27 cellular contexts compared by ENCODE assay signal in the genomic region with DNA sequence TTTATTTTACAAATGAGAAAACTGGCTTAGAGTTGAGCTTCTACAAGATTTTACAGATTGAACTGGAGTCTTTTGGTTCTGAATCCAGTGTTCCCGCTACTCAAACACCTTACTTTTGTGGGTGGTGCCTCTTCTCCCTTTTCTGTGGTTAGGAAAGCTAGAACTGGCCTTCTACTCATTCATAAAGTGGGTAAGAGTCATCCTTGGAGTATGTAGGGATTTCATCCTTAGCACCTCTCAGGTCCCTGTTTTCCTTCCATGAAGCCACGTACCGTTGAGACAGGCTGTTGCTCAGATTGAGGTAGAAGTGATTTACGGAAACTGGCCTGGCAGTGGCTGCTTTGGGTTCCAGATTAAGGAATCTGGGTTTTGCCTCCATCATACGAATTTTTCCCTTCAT. TPM values are rescaled to one million over a fixed set of nuclear protein-coding genes. Genes with fewer than 3 reads are reported as not detected.
A peak's percentile ranks its signal among the peaks of the same experiment; 100 is the strongest.
DNase-seq lines count a peak whose midpoint lies in the region; ATAC-seq and TF ChIP-seq lines count a peak whose summit lies in the region.
"Had no signal": no experiment of that assay in that cellular context is flagged by ENCODE, and none has a peak within 500 bp of the region (broad histone marks: within the 10 kb centered on the region; RNA-seq: fewer than 3 reads in every experiment).

No MANE protein-coding gene starts in this region.

- H3K79me1 ChIP-seq in IMR-90 (ENCODE audit: low read depth in 1 of 2, low read length in 2 of 2) (peaks cover 50 to 90% of the 10 kb centered on the region in 2 experiments), mesenchymal stem cell (replicated peaks; ENCODE audit: low read length, poor library complexity, severe bottlenecking) (peaks cover 29% of the 10 kb centered on the region)

- H3K23ac ChIP-seq in IMR-90 (ENCODE audit: low read depth, low read length): no peak overlapping the region
- no peak overlapping the region for H3K23ac ChIP-seq in mesenchymal stem cell (ENCODE audit: low read length in 2 of 2)

- H3K4me3 Mint-ChIP-seq in CD4-positive, CD25-positive, alpha-beta regulatory T cell: no peak overlapping the region
- H3K4me3 Mint-ChIP-seq: activated naive CD8-positive, alpha-beta T cell treated with anti-CD3 and anti-CD28 coated beads, Interleukin-2, amount 10 ng/mL, durations not matched to agents 7 days and 5 days; activated T-cell treated with anti-CD3 and anti-CD28 coated beads, Interleukin-2, amount 50 U/mL, for 72 hours; stimulated activated naive B cell treated with anti-CD40 and anti-IgM and Interleukin-4, amounts not matched to agents 10 μg/mL and 1 μg/mL and 100 μg/mL, for 72 hours had no signal

- CTCF ChIA-PET in IMR-90 (lab: Yijun Ruan, JAX): no interaction called here

- peaks cover 38% of the 10 kb centered on the region for H3K36me3 ChIP-seq in CD4-positive, CD25-positive, alpha-beta regulatory T cell (ENCODE audit: control insufficient read depth, insufficient read depth, low read length)
- H3K36me3 ChIP-seq in IMR-90 (ENCODE audit: control insufficient read depth, insufficient read depth, low read length): peaks cover 14% of the 10 kb centered on the region
- H3K36me3 ChIP-seq in mesenchymal stem cell (ENCODE audit: control insufficient read depth in 1 of 2, insufficient read depth in 2 of 2, low read depth in 1 of 2, low read length in 2 of 2): peaks cover 29 to 60% of the 10 kb centered on the region in 2 experiments
- H3K36me3 ChIP-seq in prostate gland: no peaks in the 10 kb centered on the region

- H4K8ac ChIP-seq in IMR-90 (ENCODE audit: low read depth in 2 of 2, low read length in 2 of 2) (no peak overlapping the region), mesenchymal stem cell (ENCODE audit: low read length) (no peak overlapping the region)

- POLR2A ChIA-PET in IMR-90 (lab: Charles Lee; ENCODE audit: unreplicated experiment): no interaction called here

- H3K27me3 ChIP-seq in CD4-positive, CD25-positive, alpha-beta regulatory T cell (ENCODE audit: control insufficient read depth, insufficient read depth, low read length): no peaks in the 10 kb centered on the region
- H3K27me3 ChIP-seq in IMR-90 (ENCODE audit: control insufficient read depth, insufficient read depth, low read length) (no peaks in the 10 kb centered on the region), mesenchymal stem cell (ENCODE audit: control insufficient read depth in 1 of 2, insufficient read depth in 1 of 2, low read length in 2 of 2) (no peaks in the 10 kb centered on the region), prostate gland (replicated peaks; ENCODE audit: insufficient read depth) (no peaks in the 10 kb centered on the region)
- H3K27me3 ChIP-seq: brain microvascular endothelial cell, testis had no signal

- H4K5ac ChIP-seq in IMR-90 (ENCODE audit: low read depth, low read length): no peak overlapping the region

- H2BK20ac ChIP-seq in IMR-90 (ENCODE audit: low read depth, low read length): no peak overlapping the region

- no peak overlapping the region for H3K9ac ChIP-seq in IMR-90 (ENCODE audit: low read depth, low read length)
- no peak overlapping the region for H3K9ac ChIP-seq in mesenchymal stem cell (ENCODE audit: low read length)

- H3K36me3 Mint-ChIP-seq in CD4-positive, CD25-positive, alpha-beta regulatory T cell: peaks cover 15% of the 10 kb centered on the region

- H2AFZ ChIP-seq in IMR-90 (replicated peaks; ENCODE audit: low read length, poor library complexity) (no peak overlapping the region), mesenchymal stem cell (ENCODE audit: low read depth, low read length) (no peak overlapping the region)

- H3K4me3 ChIP-seq in CD4-positive, CD25-positive, alpha-beta regulatory T cell (ENCODE audit: low read depth, low read length): no peak overlapping the region
- no peak overlapping the region for H3K4me3 ChIP-seq in IMR-90 (ENCODE audit: insufficient read depth, low read depth, low read length)
- no peak overlapping the region for H3K4me3 ChIP-seq in astrocyte of the spinal cord (ENCODE audit: low read depth, low read length)
- H3K4me3 ChIP-seq in mesenchymal stem cell (ENCODE audit: insufficient read depth in 1 of 2, low read depth in 1 of 2, low read length in 2 of 2): no peak overlapping the region
- no peak overlapping the region for H3K4me3 ChIP-seq in prostate gland
- H3K4me3 ChIP-seq: testis had no signal

- peak overlapping the region in 2 of 3 donors; percentile 59 to 88 for H3K27ac Mint-ChIP-seq in CD4-positive, CD25-positive, alpha-beta regulatory T cell

- intact Hi-C loops in IMR-90 (cut with micrococcal nuclease) (loop anchor here (5.0 to 10.0 kb wide), 2 partner anchors 170 to 538 kb away; a partner anchor contains a TSS), prostate gland (cut with DNase I) (loop anchor here (5.0 to 10.0 kb wide), 2 partner anchors 170 to 538 kb away; a partner anchor contains a TSS)

- H3K4ac ChIP-seq in IMR-90 (ENCODE audit: low read depth, low read length) (no peak overlapping the region), mesenchymal stem cell (ENCODE audit: low read depth in 1 of 2, low read length in 2 of 2) (no peak overlapping the region)

- H2BK12ac ChIP-seq in mesenchymal stem cell (ENCODE audit: low read length in 2 of 2): no peak overlapping the region

- H3K18ac ChIP-seq in IMR-90 (ENCODE audit: low read depth, low read length): no peak overlapping the region
- no peak overlapping the region for H3K18ac ChIP-seq in mesenchymal stem cell (ENCODE audit: low read depth in 1 of 2, low read length in 2 of 2)

- no TSS peak for BruUV-seq in IMR-90 (replicated peaks; lab: Mats Ljungman, UMichigan)

- H4K91ac ChIP-seq in IMR-90 (ENCODE audit: insufficient read depth, low read depth, low read length) (no peak overlapping the region), mesenchymal stem cell (ENCODE audit: low read length) (no peak overlapping the region)

- no peak for TF ChIP-seq POLR2A in IMR-90 (IDR thresholded peaks at IDR 0.05; ENCODE audit: low read depth, low read length)
- TF ChIP-seq POLR2A in prostate gland (IDR thresholded peaks at IDR 0.05): no peak

- H3K9me3 Mint-ChIP-seq in CD4-positive, CD25-positive, alpha-beta regulatory T cell: no peaks in the 10 kb centered on the region
- H3K9me3 Mint-ChIP-seq: activated naive CD8-positive, alpha-beta T cell treated with anti-CD3 and anti-CD28 coated beads, Interleukin-2, amount 10 ng/mL, durations not matched to agents 7 days and 5 days; activated T-cell treated with anti-CD3 and anti-CD28 coated beads, Interleukin-2, amount 50 U/mL, for 72 hours had no signal

- DNase-seq in CD4-positive, CD25-positive, alpha-beta regulatory T cell: no peak
- peak; percentile 31 for DNase-seq in IMR-90
- DNase-seq in astrocyte of the spinal cord (ENCODE audit: low read depth, low spot score): peak; percentile 43
- DNase-seq in mesenchymal stem cell: peak; percentile 42
- DNase-seq in NCI-H187 treated with DMSO at 0.1 percent for 48 hours (lab: John Stamatoyannopoulos, UW): no peak
- DNase-seq in HuH-7 (ENCODE audit: low spot score): no peak
- no peak for DNase-seq in NCI-H345 (lab: John Stamatoyannopoulos, UW)
- no peak for DNase-seq in prostate gland (ENCODE audit: low spot score)
- DNase-seq: activated CD4-positive, alpha-beta T cell treated with anti-CD3 and anti-CD28 coated beads for 1 hour; activated naive CD8-positive, alpha-beta T cell treated with anti-CD3 and anti-CD28 coated beads, Interleukin-2, amount 10 ng/mL, durations not matched to agents 7 days and 5 days; activated T-cell treated with anti-CD3 and anti-CD28 coated beads, Interleukin-2, amount 50 U/mL, for 72 hours; brain microvascular endothelial cell; DMS153; Kasumi-1; left ventricle myocardium superior; NCI-H1105; NCI-H2029 treated with DMSO at 0.1 percent for 48 hours; NCI-H446 treated with DMSO at 0.1 percent for 48 hours; PC-3; retina; SHP77; stimulated activated CD4-positive, alpha-beta T cell treated with anti-CD3 and anti-CD28 coated beads, Interleukin-2, amount 100 ng/mL, for 48 hours; stimulated activated naive B cell treated with anti-CD40 and anti-IgM and Interleukin-4, amounts not matched to agents 10 μg/mL and 1 μg/mL and 100 μg/mL, for 72 hours; SW 1271; testis had no signal

- WGBS in IMR-90 (ENCODE audit: extremely low coverage in 2 of 2, insufficient read length in 1 of 2), 2 experiments: no CpG with 5 or more reads among the region's 5 CpGs
- 89% methylated on average over 5 of the region's 5 CpGs for WGBS in mesenchymal stem cell
- WGBS in prostate gland: 85% methylated on average over 5 of the region's 5 CpGs

- peaks cover 16% of the 10 kb centered on the region for H3K9me1 ChIP-seq in IMR-90 (ENCODE audit: insufficient read depth, low read length)

- H3K4me1 Mint-ChIP-seq in CD4-positive, CD25-positive, alpha-beta regulatory T cell: peaks cover 14 to 76% (median 48%) of the 10 kb centered on the region in 4 donors

- H3K56ac ChIP-seq in IMR-90 (ENCODE audit: extremely low read depth, insufficient read depth, low read length): no peak overlapping the region

- peaks cover 90% of the 10 kb centered on the region for H4K20me1 ChIP-seq in IMR-90 (ENCODE audit: insufficient read depth, low read length)

- no peak overlapping the region for H2BK5ac ChIP-seq in IMR-90 (ENCODE audit: low read depth, low read length, poor library complexity, severe bottlenecking)
- no peak overlapping the region for H2BK5ac ChIP-seq in mesenchymal stem cell (ENCODE audit: low read depth, low read length, poor library complexity, severe bottlenecking)

- H3K4me1 ChIP-seq in CD4-positive, CD25-positive, alpha-beta regulatory T cell (ENCODE audit: control insufficient read depth, insufficient read depth, low read length, poor library complexity, severe bottlenecking): peaks cover 34% of the 10 kb centered on the region
- H3K4me1 ChIP-seq in IMR-90 (ENCODE audit: control insufficient read depth, insufficient read depth, low read length): peaks cover 19% of the 10 kb centered on the region
- peaks cover 14% of the 10 kb centered on the region for H3K4me1 ChIP-seq in mesenchymal stem cell (ENCODE audit: control insufficient read depth, insufficient read depth, low read depth, low read length)
- H3K4me1 ChIP-seq in prostate gland (replicated peaks): no peaks in the 10 kb centered on the region

- no peak overlapping the region for H2AK9ac ChIP-seq in IMR-90 (replicated peaks; ENCODE audit: low read depth, low read length, poor library complexity)

- H2BK15ac ChIP-seq in IMR-90 (ENCODE audit: low read depth, low read length) (no peak overlapping the region), mesenchymal stem cell (ENCODE audit: low read depth, poor library complexity, severe bottlenecking) (no peak overlapping the region)

- H2BK120ac ChIP-seq in IMR-90 (ENCODE audit: low read depth, low read length): no peak overlapping the region
- no peak overlapping the region for H2BK120ac ChIP-seq in mesenchymal stem cell (ENCODE audit: low read depth, low read length)

- dilution Hi-C loops in IMR-90 (cut with HindIII; ENCODE audit: low sequenced_read_pairs, unreplicated experiment): no loop called here

- TF ChIP-seq CTCF in IMR-90 (conservative IDR thresholded peaks at IDR 0.05; ENCODE audit: low read depth, low read length): no peak
- no peak for TF ChIP-seq CTCF in astrocyte of the spinal cord (IDR thresholded peaks at IDR 0.05; ENCODE audit: low read depth, low read length)
- no peak for TF ChIP-seq CTCF in prostate gland (IDR thresholded peaks at IDR 0.05)

- no peaks in the 10 kb centered on the region for H3K27me3 Mint-ChIP-seq in CD4-positive, CD25-positive, alpha-beta regulatory T cell
- H3K27me3 Mint-ChIP-seq: activated naive CD8-positive, alpha-beta T cell treated with anti-CD3 and anti-CD28 coated beads, Interleukin-2, amount 10 ng/mL, durations not matched to agents 7 days and 5 days; stimulated activated naive B cell treated with anti-CD40 and anti-IgM and Interleukin-4, amounts not matched to agents 10 μg/mL and 1 μg/mL and 100 μg/mL, for 72 hours had no signal

- no peak overlapping the region for H2AK5ac ChIP-seq in IMR-90 (ENCODE audit: low read depth, low read length)
- no peak overlapping the region for H2AK5ac ChIP-seq in mesenchymal stem cell (ENCODE audit: low read length, severe bottlenecking)

- H3K9me3 ChIP-seq in CD4-positive, CD25-positive, alpha-beta regulatory T cell (ENCODE audit: control insufficient read depth in 2 of 2, low read length in 2 of 2): no peaks in the 10 kb centered on the region
- H3K9me3 ChIP-seq in IMR-90 (ENCODE audit: control insufficient read depth, insufficient read depth, low read length) (no peaks in the 10 kb centered on the region), mesenchymal stem cell (ENCODE audit: control insufficient read depth, low read length) (no peaks in the 10 kb centered on the region), prostate gland (no peaks in the 10 kb centered on the region)
- H3K9me3 ChIP-seq: testis had no signal

- in situ Hi-C loops in IMR-90 (cut with MboI; ENCODE audit: low sequenced_read_pairs): loop anchor here (5.0 kb wide), 1 partner anchor 310 kb away; no protein-coding TSS in a partner anchor
- in situ Hi-C loops in astrocyte of the spinal cord (cut with HindIII; ENCODE audit: low sequenced_read_pairs): no loop called here

- H3K14ac ChIP-seq in IMR-90 (replicated peaks; ENCODE audit: low read depth, low read length) (no peak overlapping the region), mesenchymal stem cell (ENCODE audit: low read length in 2 of 2) (no peak overlapping the region)

- H3K27ac ChIP-seq in CD4-positive, CD25-positive, alpha-beta regulatory T cell (ENCODE audit: insufficient read depth, low read length, poor library complexity, severe bottlenecking): no peak overlapping the region
- H3K27ac ChIP-seq in IMR-90 (ENCODE audit: insufficient read depth, low read length) (no peak overlapping the region), mesenchymal stem cell (ENCODE audit: low read length, poor library complexity, severe bottlenecking) (no peak overlapping the region), prostate gland (no peak overlapping the region)
- H3K27ac ChIP-seq: brain microvascular endothelial cell, testis had no signal

- no peak overlapping the region for H3K4me2 ChIP-seq in IMR-90 (ENCODE audit: low read depth, low read length)
- H3K4me2 ChIP-seq in mesenchymal stem cell (ENCODE audit: low read length, poor library complexity, severe bottlenecking): no peak overlapping the region

- no peak for ATAC-seq in CD4-positive, CD25-positive, alpha-beta regulatory T cell (ENCODE audit: low read depth in 2 of 2)
- no peak for ATAC-seq in IMR-90 (ENCODE audit: low read depth)
- ATAC-seq: activated T-cell treated with anti-CD3 and anti-CD28 coated beads, Interleukin-2, amount 50 U/mL, for 72 hours; HCT116; left ventricle myocardium superior; PC-3; stimulated activated naive B cell treated with anti-CD40 and anti-IgM and Interleukin-4, amounts not matched to agents 10 μg/mL and 1 μg/mL and 100 μg/mL, for 72 hours had no signal

- no peak for TF ChIP-seq RAD21 in IMR-90 (IDR thresholded peaks at IDR 0.05; ENCODE audit: low read length)

RNA-seq across cellular contexts. Expression of a gene that starts 35.8 kb away (rescaled TPM):
- total RNA-seq in CD4-positive, CD25-positive, alpha-beta regulatory T cell: not detected
- polyA plus RNA-seq in CD4-positive, CD25-positive, alpha-beta regulatory T cell: under 1 TPM in 2 of 4 donors, not detected in 2; 0.06 to 0.13 TPM
- total RNA-seq in IMR-90 (2012; rRNA removed) (not detected in 2 replicates), prostate gland (1 to 10 TPM; 3.0 to 3.4 TPM)
- polyA plus RNA-seq in IMR-90 (2012; rRNA removed): not detected in 2 replicates
- polyA plus RNA-seq in IMR-90 (2012; cell fraction: cytosol; rRNA removed): 0.01 TPM in 1 of 2 replicates, not detected in the other
- not detected in 2 replicates for polyA plus RNA-seq in IMR-90 (2012; cell fraction: nucleus; rRNA removed; ENCODE audit: low replicate concordance)
- 2.9 TPM for polyA plus RNA-seq in mesenchymal stem cell (2013, experiment 1 of 2)
- polyA plus RNA-seq in mesenchymal stem cell (2013, experiment 2 of 2): 3.2 TPM
- total RNA-seq: activated CD8-positive, alpha-beta memory T cell treated with anti-CD3 and anti-CD28 coated beads for 36 hours; activated naive CD8-positive, alpha-beta T cell treated with anti-CD3 and anti-CD28 coated beads, Interleukin-2, amount 10 ng/mL, durations not matched to agents 7 days and 5 days; activated T-cell treated with anti-CD3 and anti-CD28 coated beads, Interleukin-2, amount 50 U/mL, for 72 hours had no signal

RNA-seq across cellular contexts. Expression of a gene that starts 54.6 kb away (rescaled TPM):
- 376 TPM for total RNA-seq in CD4-positive, CD25-positive, alpha-beta regulatory T cell
- polyA plus RNA-seq in CD4-positive, CD25-positive, alpha-beta regulatory T cell: 100 to 1,000 TPM; 290 to 513 (median 434) TPM
- total RNA-seq in IMR-90 (2012; rRNA removed) (609 and 676 TPM in 2 replicates), prostate gland (100 to 1,000 TPM; 164 to 182 TPM)
- 143 and 162 TPM in 2 replicates for polyA plus RNA-seq in IMR-90 (2012; rRNA removed)
- polyA plus RNA-seq in IMR-90 (2012; cell fraction: cytosol; rRNA removed): 33.0 and 68.9 TPM in 2 replicates
- polyA plus RNA-seq in IMR-90 (2012; cell fraction: nucleus; rRNA removed; ENCODE audit: low replicate concordance): 7.9 and 79.6 TPM in 2 replicates
- polyA plus RNA-seq in mesenchymal stem cell (2013, experiment 1 of 2): 316 TPM
- 326 TPM for polyA plus RNA-seq in mesenchymal stem cell (2013, experiment 2 of 2)

Comparison
In these comparisons a context has a peak if more than half of its experiments do, and no peak if none do; other contexts are left out.
1. DNase-seq: peak in IMR-90 (single experiment), astrocyte of the spinal cord (single experiment) and mesenchymal stem cell (single experiment); none in CD4-positive, CD25-positive, alpha-beta regulatory T cell (0 of 3), NCI-H187 treated with DMSO at 0.1 percent for 48 hours (single experiment), HuH-7 (single experiment), NCI-H345 (single experiment) and prostate gland (single experiment).